12 cellular contexts compared by ENCODE assay signal in the genomic region with DNA sequence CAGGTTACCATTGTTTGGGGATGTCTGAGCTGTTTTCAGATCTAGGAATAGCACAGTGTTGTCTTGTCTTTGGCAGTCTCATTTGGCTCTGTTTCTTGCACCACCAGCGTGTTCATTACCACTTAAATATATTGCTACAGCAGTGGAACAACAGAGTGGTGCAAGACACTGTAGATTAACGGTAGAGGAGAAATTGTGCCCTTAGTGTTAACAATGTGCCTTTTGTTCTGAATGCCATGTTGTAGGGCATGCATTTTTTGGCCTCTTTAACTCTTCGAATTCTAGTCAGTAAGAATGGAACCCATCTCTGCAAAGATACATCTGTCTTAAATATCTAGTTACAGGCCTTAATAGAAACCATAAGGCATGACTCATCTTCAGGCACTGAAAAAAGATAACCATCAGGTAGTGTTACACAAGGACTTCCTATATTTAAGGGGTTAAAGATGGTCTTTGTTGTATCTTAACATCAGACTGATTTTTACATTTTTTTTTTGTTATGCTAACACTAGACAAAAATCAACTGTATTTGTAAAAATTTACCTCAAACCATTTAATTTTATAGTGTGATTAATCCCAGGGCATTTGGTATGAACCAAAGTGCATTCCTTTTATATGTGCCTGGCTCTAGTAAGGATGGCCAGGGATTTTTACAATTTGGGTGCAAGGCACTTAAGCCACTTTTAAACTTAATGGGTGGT. TPM values are rescaled to one million over a fixed set of nuclear protein-coding genes. Genes with fewer than 3 reads are reported as not detected.
DNase-seq lines count a peak whose midpoint lies in the region; ATAC-seq, FAIRE-seq and TF ChIP-seq lines count a peak whose summit lies in the region.
"Had no signal": no experiment of that assay in that cellular context is flagged by ENCODE, and none has a peak within 500 bp of the region (broad histone marks: within the 10 kb centered on the region; RNA-seq: fewer than 3 reads in every experiment).

No MANE protein-coding gene starts in this region.

- ATAC-seq in central memory CD8-positive, alpha-beta T cell (replicated peaks; ENCODE audit: extremely low read depth, poor library complexity, severe bottlenecking), result no peak
- ATAC-seq in GM21390 (IDR thresholded peaks at IDR 0.05; ENCODE audit: unreplicated experiment) (no peak), GM19455 (IDR thresholded peaks at IDR 0.05; ENCODE audit: unreplicated experiment) (no peak)
- ATAC-seq: GM12878 had no signal

- peak overlapping the region; percentile 62 for H3K27ac Mint-ChIP-seq in central memory CD8-positive, alpha-beta T cell (ENCODE audit: low read depth)
- peak overlapping the region in 2 of 3 experiments; percentile 11 to 12 for H3K27ac Mint-ChIP-seq in nephron
- H3K27ac Mint-ChIP-seq: H9 had no signal

- FAIRE-seq in GM12891 (lab: Jason Lieb, UNC), result peak; percentile 76
- FAIRE-seq: GM12878 had no signal

- TF ChIP-seq POLR2A in GM12891 (IDR thresholded peaks at IDR 0.05; ENCODE audit: low read depth, low read length), result no peak

- DNase-seq in GM12891 (ENCODE audit: insufficient read length, low spot score) (no peak), NCI-H2171 treated with DMSO at 0.1 percent for 48 hours (lab: John Stamatoyannopoulos, UW) (peak; percentile 90), NCI-H2227 treated with DMSO at 0.1 percent for 48 hours (lab: John Stamatoyannopoulos, UW) (no peak), GM13977 (ENCODE audit: low spot score) (no peak)
- no peak for DNase-seq in central memory CD8-positive, alpha-beta T cell (ENCODE audit: low spot score in 2 of 2)
- DNase-seq: H9, T-helper 9 cell, tibial artery had no signal

- H3K27me3 Mint-ChIP-seq in central memory CD8-positive, alpha-beta T cell, result no peaks in the 10 kb centered on the region
- H3K27me3 Mint-ChIP-seq in nephron (ENCODE audit: low read depth), result no peaks in the 10 kb centered on the region

- TF ChIP-seq CTCF in nephron (IDR thresholded peaks at IDR 0.05; ENCODE audit: unreplicated experiment in 3 of 3) (no peak), GM13977 (IDR thresholded peaks at IDR 0.05; ENCODE audit: extremely low read depth, insufficient read depth, missing control alignments) (no peak)

- H3K36me3 Mint-ChIP-seq in central memory CD8-positive, alpha-beta T cell (ENCODE audit: insufficient read depth), result peaks cover 59% of the 10 kb centered on the region
- H3K36me3 Mint-ChIP-seq in nephron (ENCODE audit: low read depth), result peaks cover 43% of the 10 kb centered on the region

- peak overlapping the region; percentile 9 for H3K4me3 Mint-ChIP-seq in central memory CD8-positive, alpha-beta T cell
- peak overlapping the region in 1 of 3 experiments; percentile 49 for H3K4me3 Mint-ChIP-seq in nephron
- H3K4me3 Mint-ChIP-seq: H9 had no signal

- no peaks in the 10 kb centered on the region for H3K9me3 Mint-ChIP-seq in central memory CD8-positive, alpha-beta T cell
- no peaks in the 10 kb centered on the region for H3K9me3 Mint-ChIP-seq in nephron
- H3K9me3 Mint-ChIP-seq: H9 had no signal

- in situ Hi-C loops in GM13977 (cut with MboI; ENCODE audit: low pct_unique_long_range_greater_than_20kb, low sequenced_read_pairs, unreplicated experiment), result no loop called here

- peaks cover 76% of the 10 kb centered on the region for H3K4me1 Mint-ChIP-seq in central memory CD8-positive, alpha-beta T cell
- peaks cover 73% of the 10 kb centered on the region for H3K4me1 Mint-ChIP-seq in nephron

TF ChIP-seq in GM12891, 5 proteins besides CTCF, POLR2A, EP300 and RAD21:
- no peak for TF ChIP-seq POLR2AphosphoS5 (IDR thresholded peaks at IDR 0.05; ENCODE audit: low read depth, low read length)

RNA-seq across cellular contexts. Expression of a gene that starts 12.9 kb away (rescaled TPM):
- polyA plus RNA-seq in GM12891 (2012; ENCODE audit: low read depth, missing spikeins), result 10.7 TPM
